27 cellular contexts compared by ENCODE assay signal in the genomic region with DNA sequence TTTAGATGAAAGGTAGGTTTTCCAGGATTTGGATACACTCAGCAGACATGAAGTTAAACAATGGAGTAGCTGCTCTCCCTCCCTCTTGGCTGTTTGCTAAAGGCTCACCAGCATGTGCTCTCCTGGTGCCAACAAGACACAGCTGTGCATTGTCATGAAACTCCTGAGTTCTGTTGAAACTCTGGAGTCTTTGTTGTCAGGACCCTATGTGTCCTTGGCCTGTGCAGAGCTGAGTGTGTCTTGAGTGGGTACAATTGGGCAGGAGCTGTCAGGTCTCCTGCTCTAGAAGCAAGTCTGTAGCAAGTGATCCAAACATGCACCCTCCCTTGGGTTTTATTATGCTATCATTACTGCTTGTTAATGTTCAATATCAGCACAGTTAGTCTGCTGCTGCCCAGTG. TPM values are rescaled to one million over a fixed set of nuclear protein-coding genes. Genes with fewer than 3 reads are reported as not detected.
DNase-seq lines count a peak whose midpoint lies in the region; ATAC-seq, FAIRE-seq and TF ChIP-seq lines count a peak whose summit lies in the region.
"Had no signal": no experiment of that assay in that cellular context is flagged by ENCODE, and none has a peak within 500 bp of the region (broad histone marks: within the 10 kb centered on the region; RNA-seq: fewer than 3 reads in every experiment).

No MANE protein-coding gene starts in this region.

- intact Hi-C loops in psoas muscle (cut with DNase I): no loop called here

- no peak for ATAC-seq in psoas muscle
- ATAC-seq: GM12878, HCT116 had no signal

- H3K4me1 Mint-ChIP-seq in neural progenitor cell: no peaks in the 10 kb centered on the region
- H3K4me1 Mint-ChIP-seq: B cell; CD4-positive, CD25-positive, alpha-beta regulatory T cell; CD8-positive, alpha-beta memory T cell had no signal

- H3K27me3 ChIP-seq in neural progenitor cell (no peaks in the 10 kb centered on the region), psoas muscle (ENCODE audit: insufficient read depth in 3 of 3, low read length in 2 of 3) (no peaks in the 10 kb centered on the region)
- H3K27me3 ChIP-seq: BLaER1 had no signal

- CTCF ChIA-PET in HEK293 (lab: Yijun Ruan, JAX): no interaction called here

- DNase-seq in NCI-H345 treated with DMSO at 0.1 percent for 48 hours (lab: John Stamatoyannopoulos, UW; ENCODE audit: unreplicated experiment): peak; percentile 10
- peak; percentile 31 for DNase-seq in fibroblast of pulmonary artery (ENCODE audit: low read depth)
- no peak for DNase-seq in neural progenitor cell (ENCODE audit: low spot score)
- DNase-seq in frontal cortex (ENCODE audit: low spot score in 2 of 2): no peak
- no peak for DNase-seq in psoas muscle
- no peak for DNase-seq in RPMI8226
- DNase-seq in H54 (ENCODE audit: insufficient read length, low spot score): no peak
- DNase-seq: CD4-positive, CD25-positive, alpha-beta regulatory T cell; CD8-positive, alpha-beta memory T cell; DMS 273 treated with DMSO at 0.1 percent for 48 hours; DMS79; EL; GDM1; GM23248; H9; HFFc6 had no signal

- H3K4me3 Mint-ChIP-seq in neural progenitor cell: no peak overlapping the region
- H3K4me3 Mint-ChIP-seq: B cell; CD4-positive, CD25-positive, alpha-beta regulatory T cell; CD8-positive, alpha-beta memory T cell; H9; HFFc6 had no signal

- H3K4me3 ChIP-seq in HEK293 (ENCODE audit: low read depth, low read length): no peak overlapping the region
- H3K4me3 ChIP-seq in fibroblast of pulmonary artery (replicated peaks; ENCODE audit: low read depth, low read length): no peak overlapping the region
- H3K4me3 ChIP-seq in neural progenitor cell: no peak overlapping the region
- no peak overlapping the region for H3K4me3 ChIP-seq in psoas muscle
- H3K4me3 ChIP-seq: BLaER1, GM12878, GM23248 had no signal

- no peak for TF ChIP-seq POLR2A in H54 (IDR thresholded peaks at IDR 0.05; ENCODE audit: low read depth, low read length)

- H3K27ac Mint-ChIP-seq in neural progenitor cell: peak overlapping the region; percentile 60
- H3K27ac Mint-ChIP-seq: B cell; CD8-positive, alpha-beta memory T cell; HFFc6 had no signal

- peaks cover 3% of the 10 kb centered on the region for H3K27me3 Mint-ChIP-seq in neural progenitor cell (ENCODE audit: insufficient read depth, low read depth)
- H3K27me3 Mint-ChIP-seq: B cell; CD4-positive, CD25-positive, alpha-beta regulatory T cell; CD8-positive, alpha-beta memory T cell had no signal

- no peaks in the 10 kb centered on the region for H3F3A ChIP-seq in neural progenitor cell (ENCODE audit: low read depth)

- no peaks in the 10 kb centered on the region for H3K4me1 ChIP-seq in HEK293 (ENCODE audit: control insufficient read depth, insufficient read depth, low read length)
- peaks cover 11% of the 10 kb centered on the region for H3K4me1 ChIP-seq in neural progenitor cell
- H3K4me1 ChIP-seq in psoas muscle: no peaks in the 10 kb centered on the region
- H3K4me1 ChIP-seq: BLaER1 had no signal

- no peak for TF ChIP-seq CTCF in HEK293 (tag by site-specific recombination; IDR thresholded peaks at IDR 0.05)
- TF ChIP-seq CTCF in fibroblast of pulmonary artery (IDR thresholded peaks at IDR 0.05; ENCODE audit: low read length, missing control alignments): no peak
- TF ChIP-seq CTCF in neural progenitor cell (IDR thresholded peaks at IDR 0.05): no peak
- TF ChIP-seq CTCF in psoas muscle (IDR thresholded peaks at IDR 0.05): no peak

- H3K79me2 ChIP-seq in neural progenitor cell (ENCODE audit: low read depth): no peaks in the 10 kb centered on the region

- POLR2A ChIA-PET in HEK293 (lab: Yijun Ruan, JAX): no interaction called here

- H3K36me3 Mint-ChIP-seq in neural progenitor cell: no peaks in the 10 kb centered on the region

- H3K27ac ChIP-seq in HEK293 (ENCODE audit: extremely low read depth, low read depth, low read length) (no peak overlapping the region), neural progenitor cell (no peak overlapping the region), psoas muscle (no peak overlapping the region)
- H3K27ac ChIP-seq: 22Rv1, BLaER1, C4-2B, GM23248 had no signal

- H3K9me3 Mint-ChIP-seq in neural progenitor cell: no peaks in the 10 kb centered on the region
- H3K9me3 Mint-ChIP-seq: CD4-positive, CD25-positive, alpha-beta regulatory T cell; CD8-positive, alpha-beta memory T cell; H9; HFFc6 had no signal

- H3K4me2 ChIP-seq in neural progenitor cell: no peak overlapping the region
- H3K4me2 ChIP-seq: BLaER1 had no signal

- FAIRE-seq in frontal cortex (lab: Jason Lieb, UNC) (no peak), H54 (lab: Jason Lieb, UNC) (no peak)
- FAIRE-seq: A204.1, D721Med, GM12878, GM19239, H1 had no signal

- H4K20me1 ChIP-seq in neural progenitor cell (ENCODE audit: low read depth): no peaks in the 10 kb centered on the region
- H4K20me1 ChIP-seq: BLaER1 had no signal

- H3K36me3 ChIP-seq in HEK293 (ENCODE audit: control insufficient read depth in 2 of 2, insufficient read depth in 1 of 2, low read length in 2 of 2) (no peaks in the 10 kb centered on the region), neural progenitor cell (no peaks in the 10 kb centered on the region), psoas muscle (ENCODE audit: insufficient read depth in 1 of 2, low read depth in 1 of 2) (no peaks in the 10 kb centered on the region)
- H3K36me3 ChIP-seq: BLaER1 had no signal

- H3K9ac ChIP-seq in neural progenitor cell: no peak overlapping the region
- H3K9ac ChIP-seq: BLaER1, GM23248 had no signal

- H2AFZ ChIP-seq in neural progenitor cell (replicated peaks): no peak overlapping the region
- H2AFZ ChIP-seq: GM23248 had no signal

- no peaks in the 10 kb centered on the region for H3K9me3 ChIP-seq in HEK293 (ENCODE audit: control insufficient read depth, insufficient read depth, low read depth, low read length)
- no peaks in the 10 kb centered on the region for H3K9me3 ChIP-seq in neural progenitor cell (ENCODE audit: low read depth)
- no peaks in the 10 kb centered on the region for H3K9me3 ChIP-seq in psoas muscle
- H3K9me3 ChIP-seq: BLaER1 had no signal

TF ChIP-seq in HEK293, 187 proteins besides CTCF, POLR2A, EP300 and RAD21:
- TF ChIP-seq, protein P1, sequence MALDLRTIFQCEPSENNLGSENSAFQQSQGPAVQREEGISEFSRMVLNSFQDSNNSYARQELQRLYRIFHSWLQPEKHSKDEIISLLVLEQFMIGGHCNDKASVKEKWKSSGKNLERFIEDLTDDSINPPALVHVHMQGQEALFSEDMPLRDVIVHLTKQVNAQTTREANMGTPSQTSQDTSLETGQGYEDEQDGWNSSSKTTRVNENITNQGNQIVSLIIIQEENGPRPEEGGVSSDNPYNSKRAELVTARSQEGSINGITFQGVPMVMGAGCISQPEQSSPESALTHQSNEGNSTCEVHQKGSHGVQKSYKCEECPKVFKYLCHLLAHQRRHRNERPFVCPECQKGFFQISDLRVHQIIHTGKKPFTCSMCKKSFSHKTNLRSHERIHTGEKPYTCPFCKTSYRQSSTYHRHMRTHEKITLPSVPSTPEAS (tag by site-specific recombination; IDR thresholded peaks at IDR 0.05): 0 out of 2 replicates have a peak, but pooled peaks have one; percentile 1
- TF ChIP-seq ZBTB1 (tag by site-specific recombination; IDR thresholded peaks at IDR 0.05): no peak
TF ChIP-seq in HEK293: peak in this region for 1.

RNA-seq across cellular contexts. Expression of a gene that starts 12.7 kb away (rescaled TPM):
- total RNA-seq in neural progenitor cell (ENCODE audit: low replicate concordance) (1.3 and 3.1 TPM in 2 replicates), frontal cortex (0.41 TPM), psoas muscle (under 1 TPM; 0.12 to 0.56 (median 0.22) TPM)
- polyA plus RNA-seq in psoas muscle: under 1 TPM; 0.14 to 0.36 (median 0.27) TPM

Comparison
In these comparisons a context has a peak if more than half of its experiments do, and no peak if none do; other contexts are left out.
1. DNase-seq: peak in NCI-H345 treated with DMSO at 0.1 percent for 48 hours (single experiment) and fibroblast of pulmonary artery (single experiment); none in neural progenitor cell (single experiment), frontal cortex (0 of 2), psoas muscle (0 of 2), RPMI8226 (single experiment) and H54 (single experiment).